ENCODE assay signal across 22 cellular contexts in genomic region chr14:20546877-20547276, GRCh38. TPM values are rescaled to one million over a fixed set of nuclear protein-coding genes. Genes with fewer than 3 reads are reported as not detected.
DNase-seq lines count a peak whose midpoint lies in the region; TF ChIP-seq lines count a peak whose summit lies in the region.
"Had no signal": no experiment of that assay in that cellular context is flagged by ENCODE, and none has a peak within 500 bp of the region (broad histone marks: within the 10 kb centered on the region; RNA-seq: fewer than 3 reads in every experiment).

No MANE protein-coding gene starts in this region.

- no peaks in the 10 kb centered on the region for H3K9me3 ChIP-seq in hepatocyte (ENCODE audit: low read depth)
- H3K9me3 ChIP-seq: BLaER1, HAP-1, SJCRH30 had no signal

- H3K27ac ChIP-seq in hepatocyte: peak overlapping the region; percentile 68
- H3K27ac ChIP-seq: 22Rv1, BLaER1, SJCRH30 had no signal

- H3K4me2 ChIP-seq in hepatocyte: no peak overlapping the region
- H3K4me2 ChIP-seq: BLaER1 had no signal

- H3K4me1 ChIP-seq in hepatocyte (ENCODE audit: insufficient read depth): peaks cover 7% of the 10 kb centered on the region
- H3K4me1 ChIP-seq: BLaER1, HAP-1, SJCRH30 had no signal

- TF ChIP-seq CTCF in hepatocyte (IDR thresholded peaks at IDR 0.05; ENCODE audit: poor library complexity) (no peak), MCF 10A (IDR thresholded peaks at IDR 0.05; ENCODE audit: unreplicated experiment) (no peak)

- BruUV-seq in MCF 10A (replicated peaks; lab: Mats Ljungman, UMichigan): no TSS peak

- H3K4me3 ChIP-seq in hepatocyte: no peak overlapping the region
- H3K4me3 ChIP-seq: BLaER1, GM12878, HAP-1, SJCRH30 had no signal

- peaks cover 3% of the 10 kb centered on the region for H3K9me3 Mint-ChIP-seq in activated CD4-positive, alpha-beta T cell treated with anti-CD3 and anti-CD28 coated beads, Interleukin-2, amount 10 ng/mL, durations not matched to agents 24 days and 14 days
- H3K9me3 Mint-ChIP-seq in MCF 10A (ENCODE audit: unreplicated experiment): no peaks in the 10 kb centered on the region

- H2AFZ ChIP-seq in hepatocyte: peak overlapping the region; percentile 11

- intact Hi-C loops in activated CD4-positive, alpha-beta T cell treated with anti-CD3 and anti-CD28 coated beads, Interleukin-2, amount 10 ng/mL, durations not matched to agents 24 days and 14 days (cut with micrococcal nuclease): no loop called here
- intact Hi-C loops in MCF 10A (cut with micrococcal nuclease): no loop called here

- no peaks in the 10 kb centered on the region for H3K36me3 Mint-ChIP-seq in activated CD4-positive, alpha-beta T cell treated with anti-CD3 and anti-CD28 coated beads, Interleukin-2, amount 10 ng/mL, durations not matched to agents 24 days and 14 days (ENCODE audit: low read depth)
- H3K36me3 Mint-ChIP-seq in MCF 10A (ENCODE audit: insufficient read depth, unreplicated experiment): no peaks in the 10 kb centered on the region
- H3K36me3 Mint-ChIP-seq: CD4-positive, alpha-beta memory T cell had no signal

- no peaks in the 10 kb centered on the region for H3K9me2 ChIP-seq in hepatocyte (replicated peaks; ENCODE audit: insufficient read depth)

- H4K20me1 ChIP-seq in hepatocyte (ENCODE audit: insufficient read depth, poor library complexity, severe bottlenecking): no peaks in the 10 kb centered on the region
- H4K20me1 ChIP-seq: BLaER1 had no signal

- no peak overlapping the region for H3K4me3 Mint-ChIP-seq in activated CD4-positive, alpha-beta T cell treated with anti-CD3 and anti-CD28 coated beads, Interleukin-2, amount 10 ng/mL, durations not matched to agents 24 days and 14 days
- no peak overlapping the region for H3K4me3 Mint-ChIP-seq in MCF 10A (ENCODE audit: unreplicated experiment)
- H3K4me3 Mint-ChIP-seq: CD4-positive, alpha-beta memory T cell had no signal

- H3K36me3 ChIP-seq in hepatocyte (replicated peaks; ENCODE audit: insufficient read depth, low read depth): no peaks in the 10 kb centered on the region
- H3K36me3 ChIP-seq: BLaER1, HAP-1, SJCRH30 had no signal

- H3K27ac Mint-ChIP-seq in activated CD4-positive, alpha-beta T cell treated with anti-CD3 and anti-CD28 coated beads, Interleukin-2, amount 10 ng/mL, durations not matched to agents 24 days and 14 days: no peak overlapping the region
- H3K27ac Mint-ChIP-seq in MCF 10A (ENCODE audit: low read depth, unreplicated experiment): no peak overlapping the region
- H3K27ac Mint-ChIP-seq: CD4-positive, alpha-beta memory T cell had no signal

- H3K27me3 ChIP-seq in hepatocyte: no peaks in the 10 kb centered on the region
- H3K27me3 ChIP-seq: BLaER1 had no signal

- 38% methylated on average over 3 of the region's 3 CpGs for WGBS in hepatocyte (ENCODE audit: low lambda C conversion rate, missing lambda C conversion rate)

- CTCF ChIA-PET in MCF 10A (lab: Yijun Ruan, JAX): interaction anchor here (0.7 to 1.5 kb wide), 2 partner anchors 15 to 60 kb away, joined by 3 to 5 read pairs; no protein-coding TSS in a partner anchor

- DNase-seq in activated CD4-positive, alpha-beta T cell treated with anti-CD3 and anti-CD28 coated beads, Interleukin-2, amount 10 ng/mL, durations not matched to agents 24 days and 14 days: peak; percentile 27
- DNase-seq in activated CD4-positive, alpha-beta T cell treated with anti-CD3 and anti-CD28 coated beads for 48 hours: no peak
- DNase-seq in hepatocyte (ENCODE audit: low spot score) (peak; percentile 77), kidney tubule cell (ENCODE audit: low spot score) (no peak), MCF 10A (ENCODE audit: unreplicated experiment) (no peak)
- no peak for DNase-seq in stimulated activated CD4-positive, alpha-beta T cell treated with anti-CD3 and anti-CD28 coated beads, Interleukin-1b, Interleukin-23, amount 100 ng/mL, for 48 hours
- DNase-seq: ACHN; CD4-positive, alpha-beta memory T cell; DND-41; KBM-7; NCI-H1105; NCI-H146; NCI-H2029 treated with DMSO at 0.1 percent for 48 hours; NCI-H226; NCI-H524; NCI-H82; OCI-M1; SJCRH30 had no signal

- POLR2A ChIA-PET in MCF 10A (lab: Yijun Ruan, JAX): no interaction called here

- H3K27me3 Mint-ChIP-seq in activated CD4-positive, alpha-beta T cell treated with anti-CD3 and anti-CD28 coated beads, Interleukin-2, amount 10 ng/mL, durations not matched to agents 24 days and 14 days: peaks cover 30% of the 10 kb centered on the region
- peaks cover 11% of the 10 kb centered on the region for H3K27me3 Mint-ChIP-seq in MCF 10A (ENCODE audit: insufficient read depth, unreplicated experiment)

- H3K4me1 Mint-ChIP-seq in activated CD4-positive, alpha-beta T cell treated with anti-CD3 and anti-CD28 coated beads, Interleukin-2, amount 10 ng/mL, durations not matched to agents 24 days and 14 days: no peaks in the 10 kb centered on the region
- no peaks in the 10 kb centered on the region for H3K4me1 Mint-ChIP-seq in MCF 10A (ENCODE audit: insufficient read depth, unreplicated experiment)
- H3K4me1 Mint-ChIP-seq: CD4-positive, alpha-beta memory T cell had no signal

- no peaks in the 10 kb centered on the region for H3K79me2 ChIP-seq in hepatocyte

RNA-seq across cellular contexts. Expression of gene RNASE9, which starts 14.0 kb away (rescaled TPM):
- not detected in 2 replicates for total RNA-seq in activated CD4-positive, alpha-beta T cell treated with anti-CD3 and anti-CD28 coated beads, Interleukin-2, amount 10 ng/mL, durations not matched to agents 24 days and 14 days
- total RNA-seq in hepatocyte (not detected in 2 replicates), MCF 10A (2022) (not detected in 2 replicates)
- polyA plus RNA-seq in hepatocyte: not detected in 2 replicates
- total RNA-seq: CD4-positive, alpha-beta memory T cell; GM12878; SJCRH30 had no signal
- polyA plus RNA-seq: CD4-positive, alpha-beta memory T cell; GM12878 had no signal

RNA-seq across cellular contexts. Expression of gene RNASE11, which starts 40.9 kb away (rescaled TPM):
- not detected in 2 replicates for total RNA-seq in activated CD4-positive, alpha-beta T cell treated with anti-CD3 and anti-CD28 coated beads, Interleukin-2, amount 10 ng/mL, durations not matched to agents 24 days and 14 days
- total RNA-seq in hepatocyte (not detected in 2 replicates), MCF 10A (2022) (not detected in 2 replicates)
- not detected in 2 replicates for polyA plus RNA-seq in hepatocyte
- total RNA-seq: CD4-positive, alpha-beta memory T cell; GM12878; SJCRH30 had no signal
- polyA plus RNA-seq: CD4-positive, alpha-beta memory T cell; GM12878 had no signal

RNA-seq across cellular contexts. Expression of gene RNASE10, which starts 41.5 kb away (rescaled TPM):
- total RNA-seq in activated CD4-positive, alpha-beta T cell treated with anti-CD3 and anti-CD28 coated beads, Interleukin-2, amount 10 ng/mL, durations not matched to agents 24 days and 14 days: 0.47 and 0.50 TPM in 2 replicates
- not detected in 2 replicates for total RNA-seq in hepatocyte
- polyA plus RNA-seq in hepatocyte: 0.54 and 1.00 TPM in 2 replicates
- total RNA-seq in MCF 10A (2022): 0.44 and 0.98 TPM in 2 replicates
- total RNA-seq: SJCRH30 had no signal
- polyA plus RNA-seq: CD4-positive, alpha-beta memory T cell had no signal

RNA-seq across cellular contexts. Expression of gene RNASE12, which starts 44.3 kb away (rescaled TPM):
- total RNA-seq in activated CD4-positive, alpha-beta T cell treated with anti-CD3 and anti-CD28 coated beads, Interleukin-2, amount 10 ng/mL, durations not matched to agents 24 days and 14 days: not detected in 2 replicates
- total RNA-seq in hepatocyte (not detected in 2 replicates), MCF 10A (2022) (not detected in 2 replicates)
- not detected in 2 replicates for polyA plus RNA-seq in hepatocyte
- total RNA-seq: CD4-positive, alpha-beta memory T cell; GM12878; SJCRH30 had no signal
- polyA plus RNA-seq: CD4-positive, alpha-beta memory T cell; GM12878 had no signal

Comparison
In these comparisons a context has a peak if more than half of its experiments do, and no peak if none do; other contexts are left out.
1. DNase-seq: peak in activated CD4-positive, alpha-beta T cell treated with anti-CD3 and anti-CD28 coated beads, Interleukin-2, amount 10 ng/mL, durations not matched to agents 24 days and 14 days (single experiment) and hepatocyte (single experiment); none in activated CD4-positive, alpha-beta T cell treated with anti-CD3 and anti-CD28 coated beads for 48 hours (single experiment), kidney tubule cell (single experiment), stimulated activated CD4-positive, alpha-beta T cell treated with anti-CD3 and anti-CD28 coated beads, Interleukin-1b, Interleukin-23, amount 100 ng/mL, for 48 hours (single experiment) and MCF 10A (single experiment).